Comparison of ENCODE assay signal across 1 cellular context in the genomic region with DNA sequence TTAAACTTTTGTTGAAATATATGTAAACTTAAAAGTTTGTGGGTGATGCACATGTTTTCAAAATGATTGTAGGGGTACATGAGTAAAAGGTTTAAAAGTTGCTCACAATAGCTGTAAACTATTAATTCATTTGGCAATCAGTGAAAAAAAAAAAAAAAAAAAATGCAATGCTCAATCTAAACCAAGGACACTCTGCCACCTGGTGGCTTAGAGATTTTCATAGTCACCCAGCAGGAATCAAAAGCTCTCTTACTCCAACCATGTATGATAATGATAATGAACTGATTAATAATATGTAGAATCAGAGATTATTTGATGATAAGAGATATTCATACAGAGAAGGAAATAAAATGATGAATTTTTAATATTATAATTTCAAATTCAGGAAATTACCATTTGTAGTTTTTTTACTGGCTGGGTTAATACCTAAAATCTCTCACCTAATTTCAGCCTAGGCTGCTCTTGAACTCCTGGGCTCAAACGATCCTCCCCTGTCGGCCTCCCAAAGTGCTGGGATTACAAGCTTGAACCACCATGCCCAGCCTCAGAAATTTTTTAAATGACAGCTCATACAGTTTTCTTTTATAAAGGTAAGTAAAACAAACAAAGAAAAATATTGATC.
TF ChIP-seq lines count a peak whose summit lies in the region.

No MANE protein-coding gene starts in this region.

TF ChIP-seq in neural cell, 6 proteins besides CTCF, POLR2A, EP300 and RAD21 (continued from another document):
- TF ChIP-seq SMC3 (conservative IDR thresholded peaks at IDR 0.05; ENCODE audit: poor library complexity) (peak; percentile 90), MXI1 (conservative IDR thresholded peaks at IDR 0.05; ENCODE audit: poor library complexity, severe bottlenecking) (no peak)
